ENCODE assay signal across 1 cellular context in genomic region chr10:75028748-75029147, GRCh38.
TF ChIP-seq lines count a peak whose summit lies in the region.

No MANE protein-coding gene starts in this region.

TF ChIP-seq in GM12878, 131 proteins besides CTCF, POLR2A, EP300 and RAD21 (continued from another document):
- TF ChIP-seq IRF4 (IDR thresholded peaks at IDR 0.05; ENCODE audit: low read depth, low read length) (no peak), SMARCA5 (IDR thresholded peaks at IDR 0.05) (no peak), RELB (IDR thresholded peaks at IDR 0.05; ENCODE audit: low read depth) (no peak), SUPT20H (IDR thresholded peaks at IDR 0.05; ENCODE audit: borderline replicate concordance, control insufficient read depth, low read depth, low read length) (no peak), SP1 (IDR thresholded peaks at IDR 0.05; ENCODE audit: low read depth, low read length) (no peak), MAX (IDR thresholded peaks at IDR 0.05; ENCODE audit: low read depth, low read length) (no peak), CEBPZ (IDR thresholded peaks at IDR 0.05; ENCODE audit: low read depth, low read length) (no peak), E2F4 (IDR thresholded peaks at IDR 0.05; ENCODE audit: low read depth, low read length) (no peak), ZZZ3 (IDR thresholded peaks at IDR 0.05; ENCODE audit: control insufficient read depth, insufficient read length, low read depth) (no peak), NR2C2 (IDR thresholded peaks at IDR 0.05; ENCODE audit: borderline replicate concordance, control insufficient read depth, insufficient read length, low read depth) (no peak)
